8 cellular contexts compared by ENCODE assay signal in the genomic region with DNA sequence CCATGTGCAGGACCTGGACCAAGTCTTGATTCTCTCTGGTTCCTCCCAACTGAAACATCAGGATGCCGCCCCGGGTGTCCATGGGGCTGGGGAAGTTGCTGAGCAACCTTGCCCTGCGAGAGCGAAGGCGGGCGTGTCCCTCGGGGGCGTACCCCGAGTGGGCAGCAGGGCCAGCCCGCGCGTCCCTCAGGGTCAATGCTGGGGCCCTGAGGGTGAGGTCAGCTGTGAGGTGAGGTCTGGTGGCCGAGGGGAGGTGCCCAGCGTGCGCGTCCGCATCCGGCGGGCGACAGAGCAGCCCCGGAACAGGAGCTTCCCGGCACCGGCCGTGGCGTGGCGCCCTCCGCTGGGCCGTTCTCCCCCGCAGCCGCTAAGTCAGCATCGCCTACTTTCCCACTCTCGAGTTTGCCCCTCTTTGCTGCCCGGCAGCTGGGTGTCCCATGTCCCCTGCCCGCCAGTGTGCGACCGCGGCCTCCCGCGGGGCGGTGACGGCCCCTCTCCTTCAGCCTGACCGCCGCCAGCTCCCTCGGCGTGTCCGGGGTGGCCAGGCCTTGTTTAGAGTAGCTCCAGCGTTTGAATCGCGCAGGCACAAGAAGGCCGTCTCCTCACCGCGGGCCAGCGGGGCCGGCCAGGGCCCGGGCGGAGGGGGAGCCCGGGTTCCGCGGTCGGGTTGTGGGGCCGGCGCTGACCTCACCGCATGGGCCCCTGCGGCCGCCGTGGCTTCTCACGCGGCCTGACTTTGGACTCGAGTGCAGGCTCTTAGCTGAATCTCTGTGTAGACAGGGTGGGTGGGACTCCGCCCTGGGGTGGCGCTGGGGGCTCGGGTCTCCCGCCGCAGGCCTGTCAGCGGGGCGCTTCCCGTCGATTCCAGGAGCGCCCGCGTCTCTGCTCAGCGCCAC. TPM values are rescaled to one million over a fixed set of nuclear protein-coding genes. Genes with fewer than 3 reads are reported as not detected.
DNase-seq lines count a peak whose midpoint lies in the region; ATAC-seq and TF ChIP-seq lines count a peak whose summit lies in the region.

No MANE protein-coding gene starts in this region.

- ATAC-seq in DND-41 (ENCODE audit: insufficient read depth, low read depth) (peak; percentile 51), GM21723 (IDR thresholded peaks at IDR 0.05; ENCODE audit: unreplicated experiment) (peak; percentile 67)

- H3K9ac ChIP-seq in DND-41 (ENCODE audit: low read depth, low read length) (peak overlapping the region; percentile 47), subcutaneous abdominal adipose tissue (ENCODE audit: low read length in 5 of 5) (peak overlapping the region in 4 of 5 donors; percentile 68 to 88 (median 80))

- peak overlapping the region; percentile 68 for H3K4me2 ChIP-seq in DND-41 (ENCODE audit: insufficient read depth, low read length)

- 1% methylated on average over 82 of the region's 82 CpGs for WGBS in esophagus, 2 donors
- 1 to 4% methylated on average over 54 to 82 of the region's 82 CpGs for WGBS in mesodermal cell (ENCODE audit: insufficient coverage in 2 of 2), 2 experiments

- peaks cover 22% of the 10 kb centered on the region for H3K27me3 ChIP-seq in DND-41 (ENCODE audit: insufficient read depth, low read length, poor library complexity)
- H3K27me3 ChIP-seq in esophagus (ENCODE audit: control insufficient read depth in 1 of 2, insufficient read depth in 2 of 2, low read length in 2 of 2), result no peaks in the 10 kb centered on the region
- peaks cover 0 to 12% (median 4%) of the 10 kb centered on the region in 5 donors for H3K27me3 ChIP-seq in subcutaneous abdominal adipose tissue (ENCODE audit: control insufficient read depth in 5 of 5, insufficient read depth in 4 of 5, low read length in 5 of 5)

- H3K4me3 ChIP-seq in DND-41 (ENCODE audit: low read depth in 1 of 2, low read length in 2 of 2) (peak overlapping the region in 1 of 2 experiments; percentile 54; a peak in 2 of 4 replicates), esophagus (ENCODE audit: low read depth in 1 of 2, low read length in 2 of 2) (peak overlapping the region; percentile 57 to 60), mesodermal cell (ENCODE audit: extremely low read depth, insufficient read depth, low read length, poor library complexity, severe bottlenecking) (peak overlapping the region; percentile 45), subcutaneous abdominal adipose tissue (ENCODE audit: low read depth in 1 of 5, low read length in 5 of 5) (peak overlapping the region in 4 of 5 donors; percentile 60 to 84 (median 72))

- H3K27ac ChIP-seq in DND-41 (ENCODE audit: low read length), result no peak overlapping the region
- peak overlapping the region; percentile 67 to 75 for H3K27ac ChIP-seq in esophagus (ENCODE audit: low read depth in 2 of 2, low read length in 1 of 2)
- peak overlapping the region; percentile 29 for H3K27ac ChIP-seq in mesodermal cell (ENCODE audit: low read depth, low read length, severe bottlenecking)
- H3K27ac ChIP-seq in subcutaneous abdominal adipose tissue (ENCODE audit: low read depth, low read length), result peak overlapping the region; percentile 23

- peak overlapping the region; percentile 71 for H2AFZ ChIP-seq in DND-41 (ENCODE audit: low read depth, low read length)

- peaks cover 16% of the 10 kb centered on the region for H3K4me1 ChIP-seq in DND-41 (ENCODE audit: insufficient read depth, low read length)
- peaks cover 0 to 8% of the 10 kb centered on the region in 2 donors for H3K4me1 ChIP-seq in esophagus (ENCODE audit: control insufficient read depth in 2 of 2, insufficient read depth in 2 of 2, low read length in 1 of 2)
- no peaks in the 10 kb centered on the region for H3K4me1 ChIP-seq in mesodermal cell (ENCODE audit: control insufficient read depth, insufficient read depth, low read length, poor library complexity, severe bottlenecking)
- peaks cover 0 to 17% (median 14%) of the 10 kb centered on the region in 5 donors for H3K4me1 ChIP-seq in subcutaneous abdominal adipose tissue (ENCODE audit: control insufficient read depth in 5 of 5, insufficient read depth in 5 of 5, low read length in 5 of 5)

- peak; percentile 55 for TF ChIP-seq CTCF in DND-41 (IDR thresholded peaks at IDR 0.05; ENCODE audit: borderline replicate concordance, extremely low read depth, low read length, poor library complexity, severe bottlenecking)

- H4K20me1 ChIP-seq in DND-41 (ENCODE audit: insufficient read depth, low read length), result no peaks in the 10 kb centered on the region

- H3K9me3 ChIP-seq in DND-41 (ENCODE audit: insufficient read depth, low read length, severe bottlenecking), result no peaks in the 10 kb centered on the region
- H3K9me3 ChIP-seq in esophagus (ENCODE audit: control insufficient read depth in 2 of 2, insufficient read depth in 1 of 2, low read depth in 1 of 2, low read length in 1 of 2), result no peaks in the 10 kb centered on the region
- H3K9me3 ChIP-seq in mesodermal cell (ENCODE audit: control insufficient read depth, low read length), result no peaks in the 10 kb centered on the region
- H3K9me3 ChIP-seq in subcutaneous abdominal adipose tissue (ENCODE audit: control insufficient read depth in 5 of 5, low read length in 5 of 5), result no peaks in the 10 kb centered on the region

- DNase-seq in DND-41 (peak; percentile 12), MV-4-11 (lab: John Stamatoyannopoulos, UW) (peak; percentile 75), NCI-H1105 treated with DMSO at 0.1 percent for 48 hours (lab: John Stamatoyannopoulos, UW) (no peak)
- peak; percentile 77 for DNase-seq in activated CD8-positive, alpha-beta memory T cell treated with anti-CD3 and anti-CD28 coated beads for 24 hours

- H3K36me3 ChIP-seq in DND-41 (ENCODE audit: insufficient read depth, low read length) (no peaks in the 10 kb centered on the region), esophagus (ENCODE audit: control insufficient read depth in 2 of 2, insufficient read depth in 2 of 2, low read length in 1 of 2) (no peaks in the 10 kb centered on the region), mesodermal cell (ENCODE audit: control insufficient read depth, insufficient read depth, low read length) (no peaks in the 10 kb centered on the region), subcutaneous abdominal adipose tissue (ENCODE audit: control insufficient read depth in 5 of 5, insufficient read depth in 5 of 5, low read length in 5 of 5) (no peaks in the 10 kb centered on the region)

- H3K79me2 ChIP-seq in DND-41 (ENCODE audit: insufficient read depth, low read length), result no peaks in the 10 kb centered on the region

RNA-seq across cellular contexts. Expression of a gene that starts 33.0 kb away (rescaled TPM):
- under 1 TPM; 0.22 to 0.75 TPM for polyA plus RNA-seq in esophagus
- 0.70 TPM for polyA plus RNA-seq in mesodermal cell (2013, experiment 1 of 2)
- 0.66 TPM for polyA plus RNA-seq in mesodermal cell (2013, experiment 2 of 2)
